In genomic region chr20:63968928-63969760, GRCh38 we compare ENCODE assay signal across 1 cellular context.
TF ChIP-seq lines count a peak whose summit lies in the region.

No MANE protein-coding gene starts in this region.

TF ChIP-seq in HepG2, 621 proteins besides CTCF, POLR2A, EP300 and RAD21 (continued from another document and continues in another):
- TF ChIP-seq ZBTB46 (CRISPR knock-in tag; IDR thresholded peaks at IDR 0.05; ENCODE audit: borderline replicate concordance) (peak; percentile 86), ZBTB20 (CRISPR knock-in tag; IDR thresholded peaks at IDR 0.05; ENCODE audit: borderline replicate concordance, low read depth) (0 out of 2 replicates have a peak, but pooled peaks have one; percentile 73), CREM (IDR thresholded peaks at IDR 0.05) (peak; percentile 55; the same call in 1 of the 2 replicates), CREM (CRISPR knock-in tag; IDR thresholded peaks at IDR 0.05) (no peak), ZBTB21 (CRISPR knock-in tag; IDR thresholded peaks at IDR 0.05) (no peak), ZNF770 (CRISPR knock-in tag; IDR thresholded peaks at IDR 0.05) (no peak; the same call in 1 of the 2 replicates), ZNF367 (CRISPR knock-in tag; IDR thresholded peaks at IDR 0.05; ENCODE audit: borderline replicate concordance) (peak; percentile 52; the same call in 1 of the 2 replicates), ZNF468 (CRISPR knock-in tag; IDR thresholded peaks at IDR 0.05) (no peak), TCF7L2 (IDR thresholded peaks at IDR 0.05; ENCODE audit: low read depth, low read length) (no peak), HES4 (CRISPR knock-in tag; IDR thresholded peaks at IDR 0.05; ENCODE audit: borderline replicate concordance) (peak; percentile 82; the same call in 1 of the 2 replicates), ZFP82 (CRISPR knock-in tag; IDR thresholded peaks at IDR 0.05; ENCODE audit: borderline replicate concordance) (no peak), NCOA5 (CRISPR knock-in tag; IDR thresholded peaks at IDR 0.05) (no peak), ZNF670 (CRISPR knock-in tag; IDR thresholded peaks at IDR 0.05; ENCODE audit: borderline replicate concordance) (no peak), ZNF607 (CRISPR knock-in tag; IDR thresholded peaks at IDR 0.05; ENCODE audit: borderline replicate concordance) (no peak), TGIF2 (CRISPR knock-in tag; IDR thresholded peaks at IDR 0.05) (no peak; the same call in 1 of the 2 replicates), SALL2 (CRISPR knock-in tag; IDR thresholded peaks at IDR 0.05) (peak; percentile 47; the same call in 1 of the 2 replicates), SMARCC2 (IDR thresholded peaks at IDR 0.05) (no peak), ZNF550 (CRISPR knock-in tag; IDR thresholded peaks at IDR 0.05; ENCODE audit: borderline replicate concordance) (peak; percentile 93; the same call in 1 of the 2 replicates), BCL6 (CRISPR knock-in tag; IDR thresholded peaks at IDR 0.05) (peak; percentile 43; the same call in 1 of the 2 replicates), AHR (CRISPR knock-in tag; IDR thresholded peaks at IDR 0.05) (no peak), SMC3 (IDR thresholded peaks at IDR 0.05; ENCODE audit: low read length) (no peak), KLF6 (CRISPR knock-in tag; IDR thresholded peaks at IDR 0.05) (peak; percentile 71), RARA (CRISPR knock-in tag; IDR thresholded peaks at IDR 0.05) (peak; percentile 88), GRHL1 (CRISPR knock-in tag; conservative IDR thresholded peaks at IDR 0.05) (no peak), NFE2L2 (IDR thresholded peaks at IDR 0.05; ENCODE audit: low read length) (no peak), FOSL1 (CRISPR knock-in tag; IDR thresholded peaks at IDR 0.05; ENCODE audit: borderline replicate concordance) (peak; percentile 97), ZNF20 (CRISPR knock-in tag; IDR thresholded peaks at IDR 0.05) (no peak), ZNF562 (CRISPR knock-in tag; IDR thresholded peaks at IDR 0.05; ENCODE audit: borderline replicate concordance) (no peak)
- TF ChIP-seq, protein P1, sequence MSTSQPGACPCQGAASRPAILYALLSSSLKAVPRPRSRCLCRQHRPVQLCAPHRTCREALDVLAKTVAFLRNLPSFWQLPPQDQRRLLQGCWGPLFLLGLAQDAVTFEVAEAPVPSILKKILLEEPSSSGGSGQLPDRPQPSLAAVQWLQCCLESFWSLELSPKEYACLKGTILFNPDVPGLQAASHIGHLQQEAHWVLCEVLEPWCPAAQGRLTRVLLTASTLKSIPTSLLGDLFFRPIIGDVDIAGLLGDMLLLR (CRISPR knock-in tag; IDR thresholded peaks at IDR 0.05), result no peak
- TF ChIP-seq, protein P2, sequence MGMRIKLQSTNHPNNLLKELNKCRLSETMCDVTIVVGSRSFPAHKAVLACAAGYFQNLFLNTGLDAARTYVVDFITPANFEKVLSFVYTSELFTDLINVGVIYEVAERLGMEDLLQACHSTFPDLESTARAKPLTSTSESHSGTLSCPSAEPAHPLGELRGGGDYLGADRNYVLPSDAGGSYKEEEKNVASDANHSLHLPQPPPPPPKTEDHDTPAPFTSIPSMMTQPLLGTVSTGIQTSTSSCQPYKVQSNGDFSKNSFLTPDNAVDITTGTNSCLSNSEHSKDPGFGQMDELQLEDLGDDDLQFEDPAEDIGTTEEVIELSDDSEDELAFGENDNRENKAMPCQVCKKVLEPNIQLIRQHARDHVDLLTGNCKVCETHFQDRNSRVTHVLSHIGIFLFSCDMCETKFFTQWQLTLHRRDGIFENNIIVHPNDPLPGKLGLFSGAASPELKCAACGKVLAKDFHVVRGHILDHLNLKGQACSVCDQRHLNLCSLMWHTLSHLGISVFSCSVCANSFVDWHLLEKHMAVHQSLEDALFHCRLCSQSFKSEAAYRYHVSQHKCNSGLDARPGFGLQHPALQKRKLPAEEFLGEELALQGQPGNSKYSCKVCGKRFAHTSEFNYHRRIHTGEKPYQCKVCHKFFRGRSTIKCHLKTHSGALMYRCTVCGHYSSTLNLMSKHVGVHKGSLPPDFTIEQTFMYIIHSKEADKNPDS (CRISPR knock-in tag; IDR thresholded peaks at IDR 0.05), result no peak
- TF ChIP-seq, protein P3, sequence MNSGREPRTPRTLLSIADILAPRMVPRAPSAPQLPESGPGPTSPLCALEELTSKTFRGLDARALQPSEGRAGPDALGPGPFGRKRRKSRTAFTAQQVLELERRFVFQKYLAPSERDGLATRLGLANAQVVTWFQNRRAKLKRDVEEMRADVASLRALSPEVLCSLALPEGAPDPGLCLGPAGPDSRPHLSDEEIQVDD (CRISPR knock-in tag; IDR thresholded peaks at IDR 0.05; ENCODE audit: borderline replicate concordance), result no peak
- TF ChIP-seq, protein P4, sequence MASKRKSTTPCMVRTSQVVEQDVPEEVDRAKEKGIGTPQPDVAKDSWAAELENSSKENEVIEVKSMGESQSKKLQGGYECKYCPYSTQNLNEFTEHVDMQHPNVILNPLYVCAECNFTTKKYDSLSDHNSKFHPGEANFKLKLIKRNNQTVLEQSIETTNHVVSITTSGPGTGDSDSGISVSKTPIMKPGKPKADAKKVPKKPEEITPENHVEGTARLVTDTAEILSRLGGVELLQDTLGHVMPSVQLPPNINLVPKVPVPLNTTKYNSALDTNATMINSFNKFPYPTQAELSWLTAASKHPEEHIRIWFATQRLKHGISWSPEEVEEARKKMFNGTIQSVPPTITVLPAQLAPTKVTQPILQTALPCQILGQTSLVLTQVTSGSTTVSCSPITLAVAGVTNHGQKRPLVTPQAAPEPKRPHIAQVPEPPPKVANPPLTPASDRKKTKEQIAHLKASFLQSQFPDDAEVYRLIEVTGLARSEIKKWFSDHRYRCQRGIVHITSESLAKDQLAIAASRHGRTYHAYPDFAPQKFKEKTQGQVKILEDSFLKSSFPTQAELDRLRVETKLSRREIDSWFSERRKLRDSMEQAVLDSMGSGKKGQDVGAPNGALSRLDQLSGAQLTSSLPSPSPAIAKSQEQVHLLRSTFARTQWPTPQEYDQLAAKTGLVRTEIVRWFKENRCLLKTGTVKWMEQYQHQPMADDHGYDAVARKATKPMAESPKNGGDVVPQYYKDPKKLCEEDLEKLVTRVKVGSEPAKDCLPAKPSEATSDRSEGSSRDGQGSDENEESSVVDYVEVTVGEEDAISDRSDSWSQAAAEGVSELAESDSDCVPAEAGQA (IDR thresholded peaks at IDR 0.05; ENCODE audit: low read depth), result peak; percentile 46; the same call in 1 of the 2 replicates
- TF ChIP-seq, protein P4 (CRISPR knock-in tag; IDR thresholded peaks at IDR 0.05; ENCODE audit: borderline replicate concordance), result 0 out of 2 replicates have a peak, but pooled peaks have one; percentile 44
- TF ChIP-seq, protein P5, sequence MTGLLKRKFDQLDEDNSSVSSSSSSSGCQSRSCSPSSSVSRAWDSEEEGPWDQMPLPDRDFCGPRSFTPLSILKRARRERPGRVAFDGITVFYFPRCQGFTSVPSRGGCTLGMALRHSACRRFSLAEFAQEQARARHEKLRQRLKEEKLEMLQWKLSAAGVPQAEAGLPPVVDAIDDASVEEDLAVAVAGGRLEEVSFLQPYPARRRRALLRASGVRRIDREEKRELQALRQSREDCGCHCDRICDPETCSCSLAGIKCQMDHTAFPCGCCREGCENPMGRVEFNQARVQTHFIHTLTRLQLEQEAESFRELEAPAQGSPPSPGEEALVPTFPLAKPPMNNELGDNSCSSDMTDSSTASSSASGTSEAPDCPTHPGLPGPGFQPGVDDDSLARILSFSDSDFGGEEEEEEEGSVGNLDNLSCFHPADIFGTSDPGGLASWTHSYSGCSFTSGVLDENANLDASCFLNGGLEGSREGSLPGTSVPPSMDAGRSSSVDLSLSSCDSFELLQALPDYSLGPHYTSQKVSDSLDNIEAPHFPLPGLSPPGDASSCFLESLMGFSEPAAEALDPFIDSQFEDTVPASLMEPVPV (CRISPR knock-in tag; IDR thresholded peaks at IDR 0.05), result peak; percentile 80; the same call in 1 of the 2 replicates
- TF ChIP-seq, protein P6, sequence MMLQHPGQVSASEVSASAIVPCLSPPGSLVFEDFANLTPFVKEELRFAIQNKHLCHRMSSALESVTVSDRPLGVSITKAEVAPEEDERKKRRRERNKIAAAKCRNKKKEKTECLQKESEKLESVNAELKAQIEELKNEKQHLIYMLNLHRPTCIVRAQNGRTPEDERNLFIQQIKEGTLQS (CRISPR knock-in tag; IDR thresholded peaks at IDR 0.05), result peak; percentile 97
- TF ChIP-seq, protein P7, sequence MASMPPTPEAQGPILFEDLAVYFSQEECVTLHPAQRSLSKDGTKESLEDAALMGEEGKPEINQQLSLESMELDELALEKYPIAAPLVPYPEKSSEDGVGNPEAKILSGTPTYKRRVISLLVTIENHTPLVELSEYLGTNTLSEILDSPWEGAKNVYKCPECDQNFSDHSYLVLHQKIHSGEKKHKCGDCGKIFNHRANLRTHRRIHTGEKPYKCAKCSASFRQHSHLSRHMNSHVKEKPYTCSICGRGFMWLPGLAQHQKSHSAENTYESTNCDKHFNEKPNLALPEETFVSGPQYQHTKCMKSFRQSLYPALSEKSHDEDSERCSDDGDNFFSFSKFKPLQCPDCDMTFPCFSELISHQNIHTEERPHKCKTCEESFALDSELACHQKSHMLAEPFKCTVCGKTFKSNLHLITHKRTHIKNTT (CRISPR knock-in tag; IDR thresholded peaks at IDR 0.05), result no peak
- TF ChIP-seq, protein P8, sequence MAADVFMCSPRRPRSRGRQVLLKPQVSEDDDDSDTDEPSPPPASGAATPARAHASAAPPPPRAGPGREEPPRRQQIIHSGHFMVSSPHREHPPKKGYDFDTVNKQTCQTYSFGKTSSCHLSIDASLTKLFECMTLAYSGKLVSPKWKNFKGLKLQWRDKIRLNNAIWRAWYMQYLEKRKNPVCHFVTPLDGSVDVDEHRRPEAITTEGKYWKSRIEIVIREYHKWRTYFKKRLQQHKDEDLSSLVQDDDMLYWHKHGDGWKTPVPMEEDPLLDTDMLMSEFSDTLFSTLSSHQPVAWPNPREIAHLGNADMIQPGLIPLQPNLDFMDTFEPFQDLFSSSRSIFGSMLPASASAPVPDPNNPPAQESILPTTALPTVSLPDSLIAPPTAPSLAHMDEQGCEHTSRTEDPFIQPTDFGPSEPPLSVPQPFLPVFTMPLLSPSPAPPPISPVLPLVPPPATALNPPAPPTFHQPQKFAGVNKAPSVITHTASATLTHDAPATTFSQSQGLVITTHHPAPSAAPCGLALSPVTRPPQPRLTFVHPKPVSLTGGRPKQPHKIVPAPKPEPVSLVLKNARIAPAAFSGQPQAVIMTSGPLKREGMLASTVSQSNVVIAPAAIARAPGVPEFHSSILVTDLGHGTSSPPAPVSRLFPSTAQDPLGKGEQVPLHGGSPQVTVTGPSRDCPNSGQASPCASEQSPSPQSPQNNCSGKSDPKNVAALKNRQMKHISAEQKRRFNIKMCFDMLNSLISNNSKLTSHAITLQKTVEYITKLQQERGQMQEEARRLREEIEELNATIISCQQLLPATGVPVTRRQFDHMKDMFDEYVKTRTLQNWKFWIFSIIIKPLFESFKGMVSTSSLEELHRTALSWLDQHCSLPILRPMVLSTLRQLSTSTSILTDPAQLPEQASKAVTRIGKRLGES (CRISPR knock-in tag; IDR thresholded peaks at IDR 0.05; ENCODE audit: borderline replicate concordance), result no peak
